Comparison of ENCODE assay signal across 1 cellular context in genomic region chr11:10655931-10656576, GRCh38.
TF ChIP-seq lines count a peak whose summit lies in the region.

No MANE protein-coding gene starts in this region.

TF ChIP-seq in K562, 482 proteins besides CTCF, POLR2A, EP300 and RAD21 (continued from another document):
- TF ChIP-seq BCOR (IDR thresholded peaks at IDR 0.05), result peak; percentile 90
- TF ChIP-seq ZNF780A (CRISPR knock-in tag; IDR thresholded peaks at IDR 0.05), result no peak
- TF ChIP-seq MYBL2 (IDR thresholded peaks at IDR 0.05; ENCODE audit: low read depth), result no peak
- TF ChIP-seq MYBL2 (CRISPR knock-in tag; IDR thresholded peaks at IDR 0.05; ENCODE audit: borderline replicate concordance), result no peak
- no peak for TF ChIP-seq SMC3 (conservative IDR thresholded peaks at IDR 0.05; ENCODE audit: insufficient read depth, low read depth, low read length)
- TF ChIP-seq SMARCA5 (IDR thresholded peaks at IDR 0.05), result peak; percentile 73
- TF ChIP-seq ERF (CRISPR knock-in tag; IDR thresholded peaks at IDR 0.05), result no peak
- no peak for TF ChIP-seq BMI1 (IDR thresholded peaks at IDR 0.05; ENCODE audit: low read length)
- peak; percentile 93 for TF ChIP-seq RBM25 (IDR thresholded peaks at IDR 0.05; ENCODE audit: low read depth, low read length, severe bottlenecking)
- no peak for TF ChIP-seq RAD51 (IDR thresholded peaks at IDR 0.05; ENCODE audit: borderline replicate concordance, low read depth)
- no peak for TF ChIP-seq POLR2G (IDR thresholded peaks at IDR 0.05; ENCODE audit: low read depth, low read length)
- TF ChIP-seq HDAC2 (IDR thresholded peaks at IDR 0.05), result peak; percentile 64
- TF ChIP-seq KDM1A (IDR thresholded peaks at IDR 0.05), result peak; percentile 58 to 81
- no peak for TF ChIP-seq TFE3 (CRISPR knock-in tag; IDR thresholded peaks at IDR 0.05)
- no peak for TF ChIP-seq NEUROD1 (IDR thresholded peaks at IDR 0.05; ENCODE audit: borderline replicate concordance, low read depth, low read length, partially characterized antibody)
- peak in 1 of 2 experiments; percentile 41; a peak in 1 of 4 replicates for TF ChIP-seq RCOR1 (IDR thresholded peaks at IDR 0.05; ENCODE audit: borderline replicate concordance in 1 of 2, low read depth in 2 of 2, low read length in 2 of 2)
- no peak for TF ChIP-seq CHD7 (IDR thresholded peaks at IDR 0.05; ENCODE audit: low read depth, low read length)
